In genomic region chr15:42199126-42199525, GRCh38 we compare ENCODE assay signal across 22 cellular contexts.
"Had no signal": no experiment of that assay in that cellular context is flagged by ENCODE, and none has a peak within 500 bp of the region (broad histone marks: within the 10 kb centered on the region; RNA-seq: fewer than 3 reads in every experiment).

No MANE protein-coding gene starts in this region.

- ATAC-seq: activated naive CD4-positive, alpha-beta T cell treated with anti-CD3 and anti-CD28 coated beads, Interleukin-2, amount 50 U/mL, for 72 hours; activated naive CD8-positive, alpha-beta T cell treated with anti-CD3 and anti-CD28 coated beads, Interleukin-2, amount 50 U/mL, for 24 hours; PC-3 had no signal

- H3K4me3 Mint-ChIP-seq: activated CD4-positive, alpha-beta memory T cell treated with anti-CD3 and anti-CD28 coated beads for 36 hours; activated CD4-positive, alpha-beta T cell treated with anti-CD3 and anti-CD28 coated beads, Interleukin-2, amount 10 ng/mL, durations not matched to agents 7 days and 5 days; activated naive CD8-positive, alpha-beta T cell treated with anti-CD3 and anti-CD28 coated beads, Interleukin-2, amount 50 U/mL, for 24 hours; activated T-helper 1 cell treated with anti-CD3 and anti-CD28 coated beads, Interleukin-12 subunit alpha, Interleukin-12 subunit beta, Interleukin-2, Interleukin-4 antibody, amounts not matched to agents 30 ng/mL and 10 ng/mL and 1 ng/mL, durations not matched to agents 14 hours and 24 hours and 36 hours; brain; central memory CD8-positive, alpha-beta T cell had no signal

- H3K27ac Mint-ChIP-seq: activated CD4-positive, alpha-beta memory T cell treated with anti-CD3 and anti-CD28 coated beads for 36 hours; activated CD4-positive, alpha-beta T cell treated with anti-CD3 and anti-CD28 coated beads, Interleukin-2, amount 10 ng/mL, durations not matched to agents 7 days and 5 days; activated naive CD4-positive, alpha-beta T cell treated with anti-CD3 and anti-CD28 coated beads, Interleukin-2, amount 50 U/mL, for 72 hours; activated naive CD8-positive, alpha-beta T cell treated with anti-CD3 and anti-CD28 coated beads, Interleukin-2, amount 50 U/mL, for 24 hours; activated T-helper 1 cell treated with anti-CD3 and anti-CD28 coated beads, Interleukin-12 subunit alpha, Interleukin-12 subunit beta, Interleukin-2, Interleukin-4 antibody, amounts not matched to agents 30 ng/mL and 10 ng/mL and 1 ng/mL, durations not matched to agents 14 hours and 24 hours and 36 hours; brain had no signal

- DNase-seq: activated CD4-positive, alpha-beta memory T cell treated with anti-CD3 and anti-CD28 coated beads for 36 hours; activated CD4-positive, alpha-beta T cell treated with anti-CD3 and anti-CD28 coated beads, Interleukin-2, amount 10 ng/mL, durations not matched to agents 7 days and 5 days; activated CD4-positive, CD25-positive, alpha-beta regulatory T cell; activated CD8-positive, alpha-beta memory T cell treated with anti-CD3 and anti-CD28 coated beads, Interleukin-2, amount 50 U/mL, for 4 hours; activated effector memory CD4-positive, alpha-beta T cell treated with anti-CD3 and anti-CD28 coated beads, Interleukin-2, amount 50 U/mL, for 16 hours; activated naive CD4-positive, alpha-beta T cell treated with Interleukin-2 at 50 U/mL for 16 hours; activated naive CD8-positive, alpha-beta T cell treated with anti-CD3 and anti-CD28 coated beads, Interleukin-2, amount 50 U/mL, for 24 hours; amygdala; NCI-H1092; NCI-H1417; NCI-H1694 treated with DMSO at 0.1 percent for 48 hours; NCI-H2029 treated with DMSO at 0.1 percent for 48 hours; NCI-H524; PC-3; SHP77 treated with DMSO at 0.1 percent for 48 hours; T-helper 1 cell had no signal

- H3K27ac ChIP-seq: KMS-11, VCaP had no signal

- H3K4me2 ChIP-seq: KMS-11 had no signal

- H3K9me3 Mint-ChIP-seq: activated CD4-positive, alpha-beta memory T cell treated with anti-CD3 and anti-CD28 coated beads for 36 hours; activated naive CD4-positive, alpha-beta T cell treated with anti-CD3 and anti-CD28 coated beads, Interleukin-2, amount 50 U/mL, for 72 hours; activated naive CD8-positive, alpha-beta T cell treated with anti-CD3 and anti-CD28 coated beads, Interleukin-2, amount 50 U/mL, for 24 hours; activated T-helper 1 cell treated with anti-CD3 and anti-CD28 coated beads, Interleukin-12 subunit alpha, Interleukin-12 subunit beta, Interleukin-2, Interleukin-4 antibody, amounts not matched to agents 30 ng/mL and 10 ng/mL and 1 ng/mL, durations not matched to agents 14 hours and 24 hours and 36 hours; central memory CD8-positive, alpha-beta T cell had no signal

- H3K9ac ChIP-seq: KMS-11 had no signal

- H3K27me3 Mint-ChIP-seq: activated CD4-positive, alpha-beta memory T cell treated with anti-CD3 and anti-CD28 coated beads for 36 hours; activated CD4-positive, alpha-beta T cell treated with anti-CD3 and anti-CD28 coated beads, Interleukin-2, amount 10 ng/mL, durations not matched to agents 7 days and 5 days; activated naive CD8-positive, alpha-beta T cell treated with anti-CD3 and anti-CD28 coated beads, Interleukin-2, amount 50 U/mL, for 24 hours; brain; central memory CD8-positive, alpha-beta T cell had no signal
